1 cellular context compared by ENCODE assay signal in genomic region chr4:122775039-122775438, GRCh38.
TF ChIP-seq lines count a peak whose summit lies in the region.

No MANE protein-coding gene starts in this region.

TF ChIP-seq in K562, 482 proteins besides CTCF, POLR2A, EP300 and RAD21 (continued from another document and continues in another):
- TF ChIP-seq ZNF449 (CRISPR knock-in tag; IDR thresholded peaks at IDR 0.05) (no peak), HINFP (tag; conservative IDR thresholded peaks at IDR 0.05; ENCODE audit: low read depth) (no peak), HDAC2 (IDR thresholded peaks at IDR 0.05) (peak; percentile 49; the same call in 1 of the 2 replicates), MTA1 (IDR thresholded peaks at IDR 0.05; ENCODE audit: borderline replicate concordance) (0 out of 2 replicates have a peak, but pooled peaks have one; percentile 20), ZNF655 (CRISPR knock-in tag; IDR thresholded peaks at IDR 0.05) (no peak), SRSF3 (IDR thresholded peaks at IDR 0.05; ENCODE audit: insufficient read depth, low read length) (no peak), RREB1 (CRISPR knock-in tag; IDR thresholded peaks at IDR 0.05) (no peak), EP400 (IDR thresholded peaks at IDR 0.05) (no peak), SFPQ (IDR thresholded peaks at IDR 0.05; ENCODE audit: low read depth, low read length) (no peak), THAP12 (CRISPR knock-in tag; IDR thresholded peaks at IDR 0.05) (no peak), PPARD (CRISPR knock-in tag; IDR thresholded peaks at IDR 0.05) (no peak), TAF15 (IDR thresholded peaks at IDR 0.05; ENCODE audit: low read depth, low read length) (no peak), KLF13 (tag; IDR thresholded peaks at IDR 0.05; ENCODE audit: borderline replicate concordance, low read depth) (no peak), JUND (IDR thresholded peaks at IDR 0.05; ENCODE audit: borderline replicate concordance, low read depth, low read length) (0 out of 2 replicates have a peak, but pooled peaks have one; percentile 12), JUND (tag; IDR thresholded peaks at IDR 0.05; ENCODE audit: borderline replicate concordance, low read depth, low read length) (peak; percentile 49; the same call in 2 of the 3 replicates), TEAD1 (CRISPR knock-in tag; IDR thresholded peaks at IDR 0.05) (0 out of 4 replicates have a peak, but pooled peaks of 1 of the 2 experiments have one; percentile 24), HDAC1 (IDR thresholded peaks at IDR 0.05) (0 out of 4 replicates have a peak, but pooled peaks of 1 of the 2 experiments have one; percentile 42), PREB (CRISPR knock-in tag; IDR thresholded peaks at IDR 0.05) (no peak), MCM5 (IDR thresholded peaks at IDR 0.05; ENCODE audit: low read depth) (no peak), CSDE1 (IDR thresholded peaks at IDR 0.05) (no peak), CTBP1 (IDR thresholded peaks at IDR 0.05; ENCODE audit: borderline replicate concordance) (peak; percentile 85), ZNF175 (CRISPR knock-in tag; IDR thresholded peaks at IDR 0.05; ENCODE audit: low read depth) (no peak), SMARCA4 (IDR thresholded peaks at IDR 0.05) (peak; percentile 62), STAT5A (IDR thresholded peaks at IDR 0.05; ENCODE audit: borderline replicate concordance, low read length) (0 out of 2 replicates have a peak, but pooled peaks have one; percentile 19), MTA2 (IDR thresholded peaks at IDR 0.05; ENCODE audit: low read depth) (0 out of 2 replicates have a peak, but pooled peaks have one; percentile 12), HMGXB4 (CRISPR knock-in tag; IDR thresholded peaks at IDR 0.05) (no peak), PRPF4 (IDR thresholded peaks at IDR 0.05; ENCODE audit: insufficient read depth, low read depth, low read length, poor library complexity, severe bottlenecking) (no peak), PATZ1 (CRISPR knock-in tag; IDR thresholded peaks at IDR 0.05; ENCODE audit: borderline replicate concordance) (no peak), GATA2 (CRISPR knock-in tag; IDR thresholded peaks at IDR 0.05) (peak; percentile 49; the same call in 1 of the 2 replicates), CBX1 (IDR thresholded peaks at IDR 0.05; ENCODE audit: low read depth) (no peak), CEBPG (CRISPR knock-in tag; IDR thresholded peaks at IDR 0.05) (no peak), CEBPG (tag; conservative IDR thresholded peaks at IDR 0.05 in 1 of 2, IDR thresholded peaks at IDR 0.05 in 1 of 2) (no peak), GABPA (tag; conservative IDR thresholded peaks at IDR 0.05; ENCODE audit: low read depth) (no peak), PTBP1 (IDR thresholded peaks at IDR 0.05; ENCODE audit: low read depth, low read length) (no peak), TAL1 (IDR thresholded peaks at IDR 0.05) (peak; percentile 65)
